ENCODE assay signal across 8 cellular contexts in the genomic region with DNA sequence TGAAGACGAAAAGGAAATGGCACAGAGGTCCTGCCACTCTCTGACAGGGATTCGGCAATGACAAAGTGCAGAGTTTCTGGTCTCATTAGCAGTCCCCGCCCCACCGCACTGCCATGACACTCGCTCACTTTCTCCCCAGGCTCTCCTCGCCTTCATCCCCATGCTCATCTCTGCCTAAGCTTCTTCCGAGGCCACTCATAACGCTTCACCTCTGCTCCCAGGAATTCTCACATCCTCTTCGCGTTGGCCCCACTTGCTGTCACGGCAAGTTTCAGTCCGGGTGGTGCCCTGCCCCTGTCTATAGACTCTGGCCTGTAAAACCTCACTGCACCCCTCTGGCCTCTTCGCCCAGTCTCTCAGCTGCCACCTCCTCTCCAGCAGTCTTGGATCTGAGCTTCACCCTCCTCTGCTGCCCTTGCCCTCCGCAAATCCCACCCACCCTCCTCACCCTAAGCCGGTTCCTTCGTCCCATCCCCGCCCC. TPM values are rescaled to one million over a fixed set of nuclear protein-coding genes. Genes with fewer than 3 reads are reported as not detected.
DNase-seq lines count a peak whose midpoint lies in the region; ATAC-seq and TF ChIP-seq lines count a peak whose summit lies in the region.

No MANE protein-coding gene starts in this region.

- TF ChIP-seq POLR2A in prostate gland (IDR thresholded peaks at IDR 0.05): no peak

- peak; percentile 41 for DNase-seq in NCI-H345 (lab: John Stamatoyannopoulos, UW)
- DNase-seq in NCI-H345 treated with DMSO at 0.1 percent for 48 hours (lab: John Stamatoyannopoulos, UW; ENCODE audit: unreplicated experiment): no peak
- DNase-seq in PC-3: no peak
- peak; percentile 64 for DNase-seq in activated naive CD4-positive, alpha-beta T cell treated with Interleukin-2 at 50 U/mL for 16 hours
- DNase-seq in cardiac muscle cell (ENCODE audit: low read depth in 1 of 2, low spot score in 1 of 2): peak in 1 of 2 donors; percentile 33
- no peak for DNase-seq in prostate gland (ENCODE audit: low spot score)
- DNase-seq in OCI-M1 (lab: John Stamatoyannopoulos, UW): no peak
- DNase-seq in kidney glomerular epithelial cell (lab: John Stamatoyannopoulos, UW): no peak

- H3K36me3 ChIP-seq in PC-3 (ENCODE audit: low read depth, low read length): no peaks in the 10 kb centered on the region
- H3K36me3 ChIP-seq in cardiac muscle cell: no peaks in the 10 kb centered on the region
- no peaks in the 10 kb centered on the region for H3K36me3 ChIP-seq in prostate gland

- peak overlapping the region; percentile 75 for H3K9ac ChIP-seq in PC-3 (ENCODE audit: low read length)

- peak; percentile 14 for ATAC-seq in PC-3

- no peaks in the 10 kb centered on the region for H3K9me2 ChIP-seq in PC-3 (replicated peaks; ENCODE audit: low read length)

- H3K27ac ChIP-seq in PC-3 (ENCODE audit: low read length) (peak overlapping the region; percentile 7; the same call in 1 of the 2 replicates), cardiac muscle cell (peak overlapping the region; percentile 68), prostate gland (peak overlapping the region; percentile 84 to 85)

- H3K4me3 ChIP-seq in PC-3 (ENCODE audit: low read length): peak overlapping the region; percentile 97
- peak overlapping the region; percentile 82 for H3K4me3 ChIP-seq in cardiac muscle cell
- H3K4me3 ChIP-seq in prostate gland: peak overlapping the region; percentile 94 to 95

- TF ChIP-seq CTCF in PC-3 (conservative IDR thresholded peaks at IDR 0.05; ENCODE audit: low read depth, low read length): no peak
- TF ChIP-seq CTCF in cardiac muscle cell (IDR thresholded peaks at IDR 0.05; ENCODE audit: low read depth, low read length): no peak
- TF ChIP-seq CTCF in prostate gland (IDR thresholded peaks at IDR 0.05): no peak

- H2AFZ ChIP-seq in PC-3 (ENCODE audit: low read length): peak overlapping the region; percentile 90

- WGBS in prostate gland: 2% methylated on average over 17 of the region's 17 CpGs

- POLR2A ChIA-PET in PC-3 (lab: Charles Lee; ENCODE audit: unreplicated experiment): interaction anchor here (0.6 kb wide), 1 partner anchor 82 kb away, joined by 3 read pairs; no protein-coding TSS in a partner anchor

- CTCF ChIA-PET in PC-3 (lab: Charles Lee): no interaction called here

- intact Hi-C loops in PC-3 (cut with micrococcal nuclease): no loop called here
- intact Hi-C loops in prostate gland (cut with DNase I): no loop called here

- no peaks in the 10 kb centered on the region for H4K20me1 ChIP-seq in PC-3 (ENCODE audit: low read length)

- BruUV-seq in PC-3 (replicated peaks; lab: Mats Ljungman, UMichigan): no TSS peak

- no peaks in the 10 kb centered on the region for H3F3A ChIP-seq in PC-3 (ENCODE audit: low read length, unreplicated experiment)

- H3K4me1 ChIP-seq in PC-3 (ENCODE audit: insufficient read depth, low read length): peaks cover 18% of the 10 kb centered on the region
- H3K4me1 ChIP-seq in cardiac muscle cell (ENCODE audit: low read depth): peaks cover 7% of the 10 kb centered on the region
- H3K4me1 ChIP-seq in prostate gland (replicated peaks): no peaks in the 10 kb centered on the region

- H3K9me3 ChIP-seq in PC-3 (ENCODE audit: low read length) (no peaks in the 10 kb centered on the region), cardiac muscle cell (ENCODE audit: low read depth) (no peaks in the 10 kb centered on the region), prostate gland (no peaks in the 10 kb centered on the region)

- H3K4me2 ChIP-seq in PC-3 (ENCODE audit: low read length): peak overlapping the region; percentile 97

- H3K27me3 ChIP-seq in PC-3 (ENCODE audit: low read length): no peaks in the 10 kb centered on the region
- H3K27me3 ChIP-seq in cardiac muscle cell: no peaks in the 10 kb centered on the region
- no peaks in the 10 kb centered on the region for H3K27me3 ChIP-seq in prostate gland (replicated peaks; ENCODE audit: insufficient read depth)

- peaks cover 51% of the 10 kb centered on the region for H3K79me2 ChIP-seq in PC-3 (ENCODE audit: low read length)

RNA-seq across cellular contexts. Expression of gene RUBCN, which starts 0.7 kb away (rescaled TPM):
- total RNA-seq in PC-3 (2014; rRNA removed) (24.5 and 32.9 TPM in 2 replicates), cardiac muscle cell (32.2 and 46.2 TPM in 2 replicates), prostate gland (100 to 1,000 TPM in 1 of 2 donors, 10 to 100 TPM in 1; 32.2 to 121 TPM)
- polyA plus RNA-seq in cardiac muscle cell: 15.4 and 17.4 TPM in 2 replicates

RNA-seq across cellular contexts. Expression of gene FYTTD1, which starts 13.6 kb away (rescaled TPM):
- 54.6 and 85.4 TPM in 2 replicates for total RNA-seq in PC-3 (2014; rRNA removed)
- 24.3 and 46.8 TPM in 2 replicates for total RNA-seq in cardiac muscle cell
- 62.8 and 65.9 TPM in 2 replicates for polyA plus RNA-seq in cardiac muscle cell
- total RNA-seq in prostate gland: 10 to 100 TPM; 27.7 to 69.5 TPM

RNA-seq across cellular contexts. Expression of gene LRCH3, which starts 55.0 kb away (rescaled TPM):
- total RNA-seq in PC-3 (2014; rRNA removed) (43.1 and 146 TPM in 2 replicates), cardiac muscle cell (25.1 and 38.9 TPM in 2 replicates), prostate gland (100 to 1,000 TPM in 1 of 2 donors, 10 to 100 TPM in 1; 31.6 to 114 TPM)
- 34.0 and 36.7 TPM in 2 replicates for polyA plus RNA-seq in cardiac muscle cell

Comparison
In these comparisons a context has a peak if more than half of its experiments do, and no peak if none do; other contexts are left out.
1. DNase-seq: peak in NCI-H345 (single experiment) and activated naive CD4-positive, alpha-beta T cell treated with Interleukin-2 at 50 U/mL for 16 hours (single experiment); none in NCI-H345 treated with DMSO at 0.1 percent for 48 hours (single experiment), PC-3 (single experiment), prostate gland (single experiment), OCI-M1 (single experiment) and kidney glomerular epithelial cell (single experiment).
2. H3K27ac ChIP-seq: peak in every context shown above with its lines; median percentile 84 in prostate gland; 68 in cardiac muscle cell; 7 in PC-3.
3. Peak in every context shown above with its lines, with median percentiles within 50 percentile points of each other: H3K4me3 ChIP-seq.